ENCODE assay signal across 8 cellular contexts in the genomic region with DNA sequence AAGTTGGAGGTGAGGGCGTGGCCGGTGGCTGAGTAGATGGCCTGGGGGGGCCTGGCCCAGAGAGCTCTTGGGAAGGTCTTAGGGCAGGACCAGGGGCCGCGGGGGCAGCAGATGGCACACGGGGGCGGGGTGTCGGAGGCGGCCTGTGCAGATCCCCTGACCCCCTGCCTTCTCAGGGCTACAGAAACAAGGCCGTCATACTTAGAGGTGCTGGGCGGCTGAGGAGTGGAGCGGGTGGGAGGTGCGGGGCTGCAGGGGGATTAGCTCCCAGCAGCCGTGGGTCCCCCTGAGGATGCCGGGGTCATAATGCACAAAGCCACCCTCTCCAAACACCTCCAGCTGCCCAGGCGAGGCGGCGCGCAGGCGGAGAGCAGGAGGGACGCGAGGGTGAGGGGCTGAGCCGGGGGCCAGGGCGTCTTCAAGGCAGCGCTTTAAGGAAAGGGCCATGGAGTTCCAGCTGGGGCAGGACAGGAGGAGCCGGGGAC. TPM values are rescaled to one million over a fixed set of nuclear protein-coding genes. Genes with fewer than 3 reads are reported as not detected.
A peak's percentile ranks its signal among the peaks of the same experiment; 100 is the strongest.
DNase-seq lines count a peak whose midpoint lies in the region; ATAC-seq and TF ChIP-seq lines count a peak whose summit lies in the region.

No MANE protein-coding gene starts in this region.

- no peaks in the 10 kb centered on the region for H3K9me3 ChIP-seq in CD4-positive, alpha-beta T cell (ENCODE audit: control insufficient read depth, low read length)
- H3K9me3 ChIP-seq in WERI-Rb-1 (ENCODE audit: severe bottlenecking) (no peaks in the 10 kb centered on the region), gastroesophageal sphincter (no peaks in the 10 kb centered on the region)

- peaks cover 27% of the 10 kb centered on the region for H3K27me3 Mint-ChIP-seq in CD4-positive, alpha-beta T cell
- H3K27me3 Mint-ChIP-seq in progenitor cell of endocrine pancreas: peaks cover 65% of the 10 kb centered on the region

- peak overlapping the region; percentile 88 for H3K4me3 Mint-ChIP-seq in CD4-positive, alpha-beta T cell
- peak overlapping the region; percentile 83 for H3K4me3 Mint-ChIP-seq in progenitor cell of endocrine pancreas (ENCODE audit: low read depth)

- peak overlapping the region; percentile 71 for H3K4me3 ChIP-seq in WERI-Rb-1 (ENCODE audit: low read depth, low read length)
- H3K4me3 ChIP-seq in gastroesophageal sphincter: peak overlapping the region; percentile 39 to 55

- no peaks in the 10 kb centered on the region for H3K36me3 ChIP-seq in WERI-Rb-1
- no peaks in the 10 kb centered on the region for H3K36me3 ChIP-seq in gastroesophageal sphincter

- TF ChIP-seq CTCF in CD4-positive, alpha-beta T cell (IDR thresholded peaks at IDR 0.05): no peak
- no peak for TF ChIP-seq CTCF in WERI-Rb-1 (IDR thresholded peaks at IDR 0.05; ENCODE audit: low read depth, low read length)
- no peak for TF ChIP-seq CTCF in gastroesophageal sphincter (IDR thresholded peaks at IDR 0.05)
- no peak for TF ChIP-seq CTCF in progenitor cell of endocrine pancreas (IDR thresholded peaks at IDR 0.05; ENCODE audit: unreplicated experiment)

- H3K27ac Mint-ChIP-seq in CD4-positive, alpha-beta T cell: no peak overlapping the region
- no peak overlapping the region for H3K27ac Mint-ChIP-seq in progenitor cell of endocrine pancreas

- CTCF ChIA-PET in CD4-positive, alpha-beta T cell (lab: Charles Lee): interaction anchor here (0.8 to 1.1 kb wide), 3 partner anchors 8 to 328 kb away, joined by 3 to 9 read pairs (median 4); a partner anchor contains a TSS

- H3K27me3 ChIP-seq in CD4-positive, alpha-beta T cell (ENCODE audit: control insufficient read depth, insufficient read depth, low read length): peaks cover 12% of the 10 kb centered on the region
- peaks cover 51% of the 10 kb centered on the region for H3K27me3 ChIP-seq in WERI-Rb-1 (ENCODE audit: insufficient read depth, low read depth, severe bottlenecking)
- H3K27me3 ChIP-seq in gastroesophageal sphincter: no peaks in the 10 kb centered on the region

- no peak for DNase-seq in CD4-positive, alpha-beta T cell
- DNase-seq in WERI-Rb-1 (peak; percentile 16), progenitor cell of endocrine pancreas (ENCODE audit: low spot score, unreplicated experiment) (no peak), germinal center (ENCODE audit: low spot score) (no peak), UCSD-AML1 (lab: John Stamatoyannopoulos, UW; ENCODE audit: unreplicated experiment) (no peak)
- DNase-seq in stimulated activated naive CD4-positive, alpha-beta T cell (lab: John Stamatoyannopoulos, UW): no peak

- POLR2A ChIA-PET in CD4-positive, alpha-beta T cell (lab: Charles Lee): interaction anchor here (1.7 kb wide), 1 partner anchor 40 kb away, joined by 9 read pairs; a partner anchor contains a TSS

- no peak overlapping the region for H3K27ac ChIP-seq in CD4-positive, alpha-beta T cell (ENCODE audit: low read depth, low read length)
- H3K27ac ChIP-seq in WERI-Rb-1 (no peak overlapping the region), gastroesophageal sphincter (peak overlapping the region in 2 of 4 donors; percentile 75 to 79)

- TF ChIP-seq POLR2A in gastroesophageal sphincter (IDR thresholded peaks at IDR 0.05): no peak

- no peak for TF ChIP-seq EP300 in gastroesophageal sphincter (IDR thresholded peaks at IDR 0.05)

- peaks cover 6% of the 10 kb centered on the region for H3K4me1 Mint-ChIP-seq in CD4-positive, alpha-beta T cell (ENCODE audit: low read depth)
- peaks cover 1% of the 10 kb centered on the region for H3K4me1 Mint-ChIP-seq in progenitor cell of endocrine pancreas (ENCODE audit: low read depth)

- ATAC-seq in CD4-positive, alpha-beta T cell (ENCODE audit: poor library complexity): no peak
- ATAC-seq in gastroesophageal sphincter (no peak), GM19397 (IDR thresholded peaks at IDR 0.05; ENCODE audit: unreplicated experiment) (no peak)

- intact Hi-C loops in CD4-positive, alpha-beta T cell (cut with DNase I, micrococcal nuclease): no loop called here

- 71 to 86% methylated on average over 4 to 5 of the region's 25 CpGs for WGBS in gastroesophageal sphincter (ENCODE audit: low coverage in 1 of 2), 2 donors

- H3K36me3 Mint-ChIP-seq in CD4-positive, alpha-beta T cell (ENCODE audit: low read depth): no peaks in the 10 kb centered on the region
- H3K36me3 Mint-ChIP-seq in progenitor cell of endocrine pancreas (ENCODE audit: insufficient read depth): no peaks in the 10 kb centered on the region

- H3K9me3 Mint-ChIP-seq in CD4-positive, alpha-beta T cell: no peaks in the 10 kb centered on the region
- no peaks in the 10 kb centered on the region for H3K9me3 Mint-ChIP-seq in progenitor cell of endocrine pancreas (ENCODE audit: low read depth)

- peaks cover 0 to 41% (median 5%) of the 10 kb centered on the region in 3 donors for H3K4me1 ChIP-seq in gastroesophageal sphincter

RNA-seq across cellular contexts. Expression of a gene that starts 40.4 kb away (rescaled TPM):
- 10 to 100 TPM; 18.7 to 19.5 TPM for total RNA-seq in CD4-positive, alpha-beta T cell
- 10 to 100 TPM; 45.8 to 59.8 (median 53.8) TPM for total RNA-seq in gastroesophageal sphincter
- total RNA-seq in progenitor cell of endocrine pancreas: 52.0 and 57.6 TPM in 2 replicates
